ENCODE assay signal across 11 cellular contexts in the genomic region with DNA sequence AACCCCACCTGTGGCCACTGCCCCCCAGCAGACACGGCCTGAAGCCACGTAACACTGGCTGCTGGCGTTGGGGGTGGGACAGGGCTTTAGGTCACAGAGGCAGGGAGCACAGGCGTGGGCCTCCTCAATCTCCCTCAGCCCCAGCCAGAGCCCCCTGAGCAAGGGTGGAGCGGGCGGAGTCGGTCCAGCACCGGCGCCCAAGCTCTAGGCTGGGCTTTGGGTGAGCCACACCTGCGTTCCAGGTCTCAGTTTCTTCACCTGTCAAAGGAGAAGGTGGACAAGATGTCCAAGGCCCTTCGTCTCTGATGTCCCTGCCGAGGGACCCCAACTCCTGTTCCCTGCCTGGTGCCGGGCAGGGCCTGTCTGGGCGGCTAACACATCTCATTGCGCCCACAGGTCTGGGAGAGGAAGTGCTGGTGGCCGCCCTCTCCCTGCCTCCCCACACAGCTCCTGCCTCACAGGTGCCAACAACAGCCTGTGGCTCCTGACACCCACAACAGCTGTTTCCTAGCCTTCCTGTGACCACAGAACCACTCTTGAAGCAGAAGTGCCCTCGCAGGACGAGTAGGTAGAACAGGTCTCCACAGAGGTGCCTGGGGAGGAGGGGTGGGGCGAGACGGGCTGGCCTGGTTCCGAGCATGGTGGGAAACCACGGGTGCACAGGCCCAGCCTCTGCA. TPM values are rescaled to one million over a fixed set of nuclear protein-coding genes. Genes with fewer than 3 reads are reported as not detected.
DNase-seq lines count a peak whose midpoint lies in the region; ATAC-seq, FAIRE-seq and TF ChIP-seq lines count a peak whose summit lies in the region.
"Had no signal": no experiment of that assay in that cellular context is flagged by ENCODE, and none has a peak within 500 bp of the region (broad histone marks: within the 10 kb centered on the region; RNA-seq: fewer than 3 reads in every experiment).

No MANE protein-coding gene starts in this region.

- peak overlapping the region; percentile 17 for H3K27ac Mint-ChIP-seq in glutamatergic neuron (ENCODE audit: unreplicated experiment)
- no peak overlapping the region for H3K27ac Mint-ChIP-seq in activated T-helper 2 cell treated with anti-CD3 and anti-CD28 coated beads, Interferon-gamma antibody, Interleukin-2, Interleukin-4, amounts not matched to agents 10 μg/mL and 5 μg/mL and 100 μg/mL, durations not matched to agents 14 hours and 24 hours and 36 hours

- peak overlapping the region; percentile 39 to 83 (median 72); a peak in 21 of 22 replicates for H3K4me2 ChIP-seq in BLaER1 treated with 17β-estradiol and CSF1 and Interleukin-3, amounts not matched to agents 10 nM and 100 nM

- FAIRE-seq in GM12891 (lab: Jason Lieb, UNC): peak; percentile 58

- no peak for DNase-seq in GM12891 (ENCODE audit: insufficient read length, low spot score)
- peak; percentile 80 for DNase-seq in RPMI8226
- no peak for DNase-seq in glutamatergic neuron
- no peak for DNase-seq in AG20443 (ENCODE audit: low spot score)
- no peak for DNase-seq in activated T-helper 2 cell treated with anti-CD3 and anti-CD28 coated beads, Interferon-gamma antibody, Interleukin-2, Interleukin-4, amounts not matched to agents 10 μg/mL and 5 μg/mL and 100 μg/mL, durations not matched to agents 14 hours and 24 hours and 36 hours (ENCODE audit: low spot score)
- DNase-seq: H7, MV-4-11 had no signal

- no peak for TF ChIP-seq CTCF in glutamatergic neuron (IDR thresholded peaks at IDR 0.05; ENCODE audit: partially characterized antibody, unreplicated experiment)

- H3K9ac ChIP-seq in BLaER1 treated with 17β-estradiol and CSF1 and Interleukin-3, amounts not matched to agents 10 nM and 100 nM: peak overlapping the region in 2 of 11 experiments; percentile 12 to 14; a peak in 3 of 22 replicates

- peaks cover 4% of the 10 kb centered on the region for H3K4me1 Mint-ChIP-seq in glutamatergic neuron (ENCODE audit: low read depth, unreplicated experiment)
- peaks cover 9% of the 10 kb centered on the region for H3K4me1 Mint-ChIP-seq in activated T-helper 2 cell treated with anti-CD3 and anti-CD28 coated beads, Interferon-gamma antibody, Interleukin-2, Interleukin-4, amounts not matched to agents 10 μg/mL and 5 μg/mL and 100 μg/mL, durations not matched to agents 14 hours and 24 hours and 36 hours (ENCODE audit: low read depth)

- ATAC-seq in SK-N-SH treated with all-trans-retinoic acid at 6 μM for 48 hours (no peak), HG03025 (IDR thresholded peaks at IDR 0.05; ENCODE audit: low FRiP score, unreplicated experiment) (no peak)

- H3K27me3 ChIP-seq in BLaER1 treated with 17β-estradiol and CSF1 and Interleukin-3, amounts not matched to agents 10 nM and 100 nM: peaks cover 0 to 34% (median 24%) of the 10 kb centered on the region in 11 experiments; a peak in 18 of 22 replicates

- peaks cover 6 to 17% (median 13%) of the 10 kb centered on the region in 10 experiments; a peak in 19 of 20 replicates for H3K4me1 ChIP-seq in BLaER1 treated with 17β-estradiol and CSF1 and Interleukin-3, amounts not matched to agents 10 nM and 100 nM

- H3K36me3 Mint-ChIP-seq in glutamatergic neuron (ENCODE audit: unreplicated experiment): peaks cover 13% of the 10 kb centered on the region
- peaks cover 36% of the 10 kb centered on the region for H3K36me3 Mint-ChIP-seq in activated T-helper 2 cell treated with anti-CD3 and anti-CD28 coated beads, Interferon-gamma antibody, Interleukin-2, Interleukin-4, amounts not matched to agents 10 μg/mL and 5 μg/mL and 100 μg/mL, durations not matched to agents 14 hours and 24 hours and 36 hours (ENCODE audit: low read depth)

- peaks cover 2% of the 10 kb centered on the region for H3K9me3 Mint-ChIP-seq in glutamatergic neuron (ENCODE audit: unreplicated experiment)
- peaks cover 12% of the 10 kb centered on the region for H3K9me3 Mint-ChIP-seq in activated T-helper 2 cell treated with anti-CD3 and anti-CD28 coated beads, Interferon-gamma antibody, Interleukin-2, Interleukin-4, amounts not matched to agents 10 μg/mL and 5 μg/mL and 100 μg/mL, durations not matched to agents 14 hours and 24 hours and 36 hours

- H3K9me3 ChIP-seq in BLaER1 treated with 17β-estradiol and CSF1 and Interleukin-3, amounts not matched to agents 10 nM and 100 nM (replicated peaks in 1 of 11): peaks cover 18 to 26% (median 20%) of the 10 kb centered on the region in 11 experiments

- peaks cover 0 to 28% (median 0%) of the 10 kb centered on the region in 11 experiments; a peak in 3 of 22 replicates for H3K36me3 ChIP-seq in BLaER1 treated with 17β-estradiol and CSF1 and Interleukin-3, amounts not matched to agents 10 nM and 100 nM

- no peak overlapping the region for H3K4me3 Mint-ChIP-seq in glutamatergic neuron (ENCODE audit: unreplicated experiment)
- H3K4me3 Mint-ChIP-seq in activated T-helper 2 cell treated with anti-CD3 and anti-CD28 coated beads, Interferon-gamma antibody, Interleukin-2, Interleukin-4, amounts not matched to agents 10 μg/mL and 5 μg/mL and 100 μg/mL, durations not matched to agents 14 hours and 24 hours and 36 hours (ENCODE audit: low read depth): no peak overlapping the region
- H3K4me3 Mint-ChIP-seq: nephron had no signal

- H3K27ac ChIP-seq in BLaER1 treated with 17β-estradiol and CSF1 and Interleukin-3, amounts not matched to agents 10 nM and 100 nM: no peak overlapping the region

- TF ChIP-seq POLR2A in GM12891 (IDR thresholded peaks at IDR 0.05; ENCODE audit: low read depth, low read length): no peak

- intact Hi-C loops in activated T-helper 2 cell treated with anti-CD3 and anti-CD28 coated beads, Interferon-gamma antibody, Interleukin-2, Interleukin-4, amounts not matched to agents 10 μg/mL and 5 μg/mL and 100 μg/mL, durations not matched to agents 14 hours and 24 hours and 36 hours (cut with micrococcal nuclease): no loop called here

- peaks cover 0 to 85% (median 4%) of the 10 kb centered on the region in 11 experiments; a peak in 11 of 22 replicates for H4K20me1 ChIP-seq in BLaER1 treated with 17β-estradiol and CSF1 and Interleukin-3, amounts not matched to agents 10 nM and 100 nM

- no peak overlapping the region for H3K4me3 ChIP-seq in BLaER1 treated with 17β-estradiol and CSF1 and Interleukin-3, amounts not matched to agents 10 nM and 100 nM

- H3K27me3 Mint-ChIP-seq in glutamatergic neuron (ENCODE audit: unreplicated experiment): peaks cover 3% of the 10 kb centered on the region
- H3K27me3 Mint-ChIP-seq in activated T-helper 2 cell treated with anti-CD3 and anti-CD28 coated beads, Interferon-gamma antibody, Interleukin-2, Interleukin-4, amounts not matched to agents 10 μg/mL and 5 μg/mL and 100 μg/mL, durations not matched to agents 14 hours and 24 hours and 36 hours (ENCODE audit: low read depth): no peaks in the 10 kb centered on the region

TF ChIP-seq in GM12891, 5 proteins besides CTCF, POLR2A, EP300 and RAD21:
- no peak for TF ChIP-seq POU2F2 (IDR thresholded peaks at IDR 0.05; ENCODE audit: low read depth, low read length)
- 0 out of 2 replicates have a peak, but pooled peaks have one; percentile 22 for TF ChIP-seq SPI1 (IDR thresholded peaks at IDR 0.05; ENCODE audit: low read depth, low read length)
- no peak for TF ChIP-seq TAF1 (IDR thresholded peaks at IDR 0.05; ENCODE audit: low read depth, low read length)
- no peak for TF ChIP-seq POLR2AphosphoS5 (IDR thresholded peaks at IDR 0.05; ENCODE audit: low read depth, low read length)
- TF ChIP-seq PAX5 (IDR thresholded peaks at IDR 0.05; ENCODE audit: insufficient read depth, low read length, severe bottlenecking): no peak
TF ChIP-seq in GM12891: peak in this region for 1.

TF ChIP-seq in SK-N-SH treated with all-trans-retinoic acid at 6 μM for 48 hours, 23 proteins besides CTCF, POLR2A, EP300 and RAD21 (continues in another document):
- TF ChIP-seq SNAI2 (CRISPR knock-in tag; IDR thresholded peaks at IDR 0.05): no peak
- no peak for TF ChIP-seq PPARA (CRISPR knock-in tag; IDR thresholded peaks at IDR 0.05; ENCODE audit: borderline replicate concordance)
- TF ChIP-seq, protein P1, sequence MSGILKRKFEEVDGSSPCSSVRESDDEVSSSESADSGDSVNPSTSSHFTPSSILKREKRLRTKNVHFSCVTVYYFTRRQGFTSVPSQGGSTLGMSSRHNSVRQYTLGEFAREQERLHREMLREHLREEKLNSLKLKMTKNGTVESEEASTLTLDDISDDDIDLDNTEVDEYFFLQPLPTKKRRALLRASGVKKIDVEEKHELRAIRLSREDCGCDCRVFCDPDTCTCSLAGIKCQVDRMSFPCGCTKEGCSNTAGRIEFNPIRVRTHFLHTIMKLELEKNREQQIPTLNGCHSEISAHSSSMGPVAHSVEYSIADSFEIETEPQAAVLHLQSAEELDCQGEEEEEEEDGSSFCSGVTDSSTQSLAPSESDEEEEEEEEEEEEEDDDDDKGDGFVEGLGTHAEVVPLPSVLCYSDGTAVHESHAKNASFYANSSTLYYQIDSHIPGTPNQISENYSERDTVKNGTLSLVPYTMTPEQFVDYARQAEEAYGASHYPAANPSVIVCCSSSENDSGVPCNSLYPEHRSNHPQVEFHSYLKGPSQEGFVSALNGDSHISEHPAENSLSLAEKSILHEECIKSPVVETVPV (CRISPR knock-in tag; IDR thresholded peaks at IDR 0.05): no peak
- TF ChIP-seq ZFP30 (CRISPR knock-in tag; IDR thresholded peaks at IDR 0.05): no peak
- TF ChIP-seq RARB (CRISPR knock-in tag; IDR thresholded peaks at IDR 0.05): no peak
- TF ChIP-seq ZNF8 (CRISPR knock-in tag; IDR thresholded peaks at IDR 0.05): no peak

RNA-seq across cellular contexts. Expression of a gene that starts 12.0 kb away (rescaled TPM):
- polyA plus RNA-seq in GM12891 (2012; ENCODE audit: low read depth, missing spikeins): 3.9 TPM
- total RNA-seq in glutamatergic neuron (ENCODE audit: unreplicated experiment): 2.0 TPM
- 14.0 and 15.3 TPM in 2 replicates for total RNA-seq in activated T-helper 2 cell treated with anti-CD3 and anti-CD28 coated beads, Interferon-gamma antibody, Interleukin-2, Interleukin-4, amounts not matched to agents 10 μg/mL and 5 μg/mL and 100 μg/mL, durations not matched to agents 14 hours and 24 hours and 36 hours

RNA-seq across cellular contexts. Expression of a gene that starts 40.6 kb away (rescaled TPM):
- 0.80 TPM for polyA plus RNA-seq in GM12891 (2012; ENCODE audit: low read depth, missing spikeins)
- not detected for total RNA-seq in glutamatergic neuron (ENCODE audit: unreplicated experiment)
- total RNA-seq in activated T-helper 2 cell treated with anti-CD3 and anti-CD28 coated beads, Interferon-gamma antibody, Interleukin-2, Interleukin-4, amounts not matched to agents 10 μg/mL and 5 μg/mL and 100 μg/mL, durations not matched to agents 14 hours and 24 hours and 36 hours: not detected in 2 replicates
- total RNA-seq: H7 had no signal

RNA-seq across cellular contexts. Expression of a gene that starts 54.2 kb away (rescaled TPM):
- polyA plus RNA-seq in GM12891 (2012; ENCODE audit: low read depth, missing spikeins): 20.8 TPM
- total RNA-seq in glutamatergic neuron (ENCODE audit: unreplicated experiment): 0.64 TPM
- 9.4 and 10.9 TPM in 2 replicates for total RNA-seq in activated T-helper 2 cell treated with anti-CD3 and anti-CD28 coated beads, Interferon-gamma antibody, Interleukin-2, Interleukin-4, amounts not matched to agents 10 μg/mL and 5 μg/mL and 100 μg/mL, durations not matched to agents 14 hours and 24 hours and 36 hours
